In genomic region chr5:10579537-10580521, GRCh38 we compare ENCODE assay signal across 1 cellular context.
TF ChIP-seq lines count a peak whose summit lies in the region.

No MANE protein-coding gene starts in this region.

TF ChIP-seq in HEK293, 187 proteins besides CTCF, POLR2A, EP300 and RAD21 (continued from another document):
- TF ChIP-seq ZNF654 (tag by site-specific recombination; IDR thresholded peaks at IDR 0.05; ENCODE audit: low read depth): no peak
- no peak for TF ChIP-seq ZNF670 (tag by site-specific recombination; IDR thresholded peaks at IDR 0.05; ENCODE audit: low read depth)
- TF ChIP-seq ZNF248 (tag by site-specific recombination; IDR thresholded peaks at IDR 0.05): no peak
- 0 out of 2 replicates have a peak, but pooled peaks have one; percentile 16 for TF ChIP-seq ZIC2 (tag by site-specific recombination; IDR thresholded peaks at IDR 0.05)
- 0 out of 2 replicates have a peak, but pooled peaks have one; percentile 27 for TF ChIP-seq PRDM4 (tag by site-specific recombination; IDR thresholded peaks at IDR 0.05)
- TF ChIP-seq ZNF621 (tag by site-specific recombination; IDR thresholded peaks at IDR 0.05): no peak
- TF ChIP-seq ZNF433 (tag by site-specific recombination; IDR thresholded peaks at IDR 0.05; ENCODE audit: low read depth): no peak
- TF ChIP-seq ZNF664 (tag by site-specific recombination; IDR thresholded peaks at IDR 0.05): peak; percentile 47; the same call in 1 of the 2 replicates
- no peak for TF ChIP-seq ZNF571 (tag by site-specific recombination; IDR thresholded peaks at IDR 0.05)
- TF ChIP-seq ZBTB8A (tag by site-specific recombination; IDR thresholded peaks at IDR 0.05): no peak
- TF ChIP-seq ZNF138 (tag by site-specific recombination; IDR thresholded peaks at IDR 0.05; ENCODE audit: borderline replicate concordance): no peak
- no peak for TF ChIP-seq ZNF426 (tag by site-specific recombination; IDR thresholded peaks at IDR 0.05)
- 0 out of 2 replicates have a peak, but pooled peaks have one; percentile 26 for TF ChIP-seq SCRT1 (tag by site-specific recombination; IDR thresholded peaks at IDR 0.05; ENCODE audit: borderline replicate concordance)
- TF ChIP-seq ZBTB48 (tag by site-specific recombination; IDR thresholded peaks at IDR 0.05): no peak
- no peak for TF ChIP-seq PRDM10 (tag by site-specific recombination; IDR thresholded peaks at IDR 0.05)
- no peak for TF ChIP-seq ZNF302 (tag by site-specific recombination; IDR thresholded peaks at IDR 0.05; ENCODE audit: low read depth)
- no peak for TF ChIP-seq ZBTB7A (tag by site-specific recombination; IDR thresholded peaks at IDR 0.05; ENCODE audit: low read depth)
- no peak for TF ChIP-seq ZNF354C (tag by site-specific recombination; IDR thresholded peaks at IDR 0.05; ENCODE audit: borderline replicate concordance, low read depth)
- TF ChIP-seq ZFP3 (tag by site-specific recombination; IDR thresholded peaks at IDR 0.05; ENCODE audit: low read depth): no peak
- no peak for TF ChIP-seq ZNF645 (tag by site-specific recombination; IDR thresholded peaks at IDR 0.05)
- TF ChIP-seq PRDM1 (tag by site-specific recombination; IDR thresholded peaks at IDR 0.05): peak; percentile 25; the same call in 1 of the 2 replicates
- TF ChIP-seq ZBTB20 (tag by site-specific recombination; IDR thresholded peaks at IDR 0.05): no peak
- peak; percentile 53 for TF ChIP-seq GLIS1 (tag by site-specific recombination; IDR thresholded peaks at IDR 0.05)
- no peak for TF ChIP-seq ZNF18 (tag by site-specific recombination; IDR thresholded peaks at IDR 0.05)
- TF ChIP-seq ZFP69B (tag by site-specific recombination; IDR thresholded peaks at IDR 0.05): 0 out of 2 replicates have a peak, but pooled peaks have one; percentile 12
- no peak for TF ChIP-seq ZNF830 (tag by site-specific recombination; IDR thresholded peaks at IDR 0.05; ENCODE audit: low read depth)
- TF ChIP-seq ZNF148 (tag by site-specific recombination; IDR thresholded peaks at IDR 0.05; ENCODE audit: borderline replicate concordance): no peak
- no peak for TF ChIP-seq ZBTB26 (tag by site-specific recombination; optimal IDR thresholded peaks at IDR 0.05)
- no peak for TF ChIP-seq SCRT2 (tag by site-specific recombination; IDR thresholded peaks at IDR 0.05)
- TF ChIP-seq ZNF660 (tag by site-specific recombination; IDR thresholded peaks at IDR 0.05): no peak
- no peak for TF ChIP-seq ZNF48 (tag by site-specific recombination; IDR thresholded peaks at IDR 0.05)
- TF ChIP-seq RBAK (tag by site-specific recombination; IDR thresholded peaks at IDR 0.05): no peak
- peak; percentile 90 for TF ChIP-seq SP7 (tag by site-specific recombination; IDR thresholded peaks at IDR 0.05)
